In the genomic region with DNA sequence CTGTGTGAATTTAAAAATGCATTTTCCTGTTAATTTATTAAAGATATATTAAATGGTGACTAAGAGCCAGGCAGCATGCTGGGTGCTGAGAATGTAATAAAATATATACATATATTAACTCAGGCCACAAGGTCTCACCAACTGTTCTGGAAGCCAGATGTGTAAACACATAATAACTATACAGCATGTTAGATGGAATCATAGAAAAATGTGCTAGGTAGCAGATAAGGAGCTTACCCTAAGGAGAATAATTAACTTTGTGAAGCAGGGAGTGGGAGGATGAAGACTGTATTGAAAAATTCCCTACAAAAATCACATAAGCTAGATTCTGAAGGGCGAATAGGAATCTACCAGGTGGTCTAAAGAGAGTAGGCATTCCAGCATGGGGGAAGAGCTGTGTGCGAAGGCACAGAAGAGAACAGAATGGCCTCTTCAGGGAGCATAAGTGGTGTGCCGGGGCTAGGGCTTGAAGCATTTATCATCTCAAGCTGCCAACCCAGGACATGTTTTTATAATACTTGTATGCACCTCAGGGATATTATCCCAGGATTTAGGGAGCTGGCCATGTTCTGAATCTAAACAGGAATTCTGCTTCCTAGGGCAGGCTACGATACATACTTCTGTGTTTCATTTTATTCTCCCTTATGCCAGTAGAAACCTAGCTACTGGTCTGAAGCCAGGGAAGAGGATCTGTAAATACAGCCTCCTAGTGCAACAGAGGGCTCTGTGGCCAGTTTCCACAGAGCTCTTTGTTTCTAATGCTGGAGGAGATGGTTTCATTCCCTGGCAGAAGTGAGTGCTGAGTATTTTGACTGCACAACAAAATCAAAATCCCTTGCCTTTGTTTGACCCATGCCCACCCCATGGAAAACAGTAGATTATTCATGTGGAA, we compare ENCODE assay signal across 11 cellular contexts. TPM values are rescaled to one million over a fixed set of nuclear protein-coding genes. Genes with fewer than 3 reads are reported as not detected.
DNase-seq lines count a peak whose midpoint lies in the region; ATAC-seq and TF ChIP-seq lines count a peak whose summit lies in the region.
"Had no signal": no experiment of that assay in that cellular context is flagged by ENCODE, and none has a peak within 500 bp of the region (broad histone marks: within the 10 kb centered on the region; RNA-seq: fewer than 3 reads in every experiment).

No MANE protein-coding gene starts in this region.

- intact Hi-C loops in CD8-positive, alpha-beta T cell (cut with DNase I, micrococcal nuclease), result no loop called here

- no peak overlapping the region for H3K27ac ChIP-seq in CD8-positive, alpha-beta T cell (ENCODE audit: low read depth, low read length)
- H3K27ac ChIP-seq: C4-2B had no signal

- peak overlapping the region; percentile 19 for H3K27ac Mint-ChIP-seq in CD8-positive, alpha-beta T cell
- H3K27ac Mint-ChIP-seq in nephron, result peak overlapping the region; percentile 85 to 94 (median 89)
- no peak overlapping the region for H3K27ac Mint-ChIP-seq in T-helper 2 cell treated with Interferon-gamma antibody and Interleukin-4, amounts not matched to agents 5 μg/mL and 100 μg/mL, for 36 hours
- H3K27ac Mint-ChIP-seq: activated naive CD8-positive, alpha-beta T cell treated with anti-CD3 and anti-CD28 coated beads, Interleukin-2, amount 10 ng/mL, durations not matched to agents 7 days and 5 days had no signal

- H3K36me3 Mint-ChIP-seq in CD8-positive, alpha-beta T cell, result peaks cover 34% of the 10 kb centered on the region
- H3K36me3 Mint-ChIP-seq in nephron (ENCODE audit: low read depth), result peaks cover 8% of the 10 kb centered on the region
- peaks cover 17% of the 10 kb centered on the region for H3K36me3 Mint-ChIP-seq in T-helper 2 cell treated with Interferon-gamma antibody and Interleukin-4, amounts not matched to agents 5 μg/mL and 100 μg/mL, for 36 hours (ENCODE audit: low read depth)

- H3K4me1 Mint-ChIP-seq in CD8-positive, alpha-beta T cell (ENCODE audit: low read depth), result peaks cover 35% of the 10 kb centered on the region
- H3K4me1 Mint-ChIP-seq in nephron, result peaks cover 14% of the 10 kb centered on the region
- peaks cover 3% of the 10 kb centered on the region for H3K4me1 Mint-ChIP-seq in T-helper 2 cell treated with Interferon-gamma antibody and Interleukin-4, amounts not matched to agents 5 μg/mL and 100 μg/mL, for 36 hours (ENCODE audit: low read depth)
- H3K4me1 Mint-ChIP-seq: activated naive CD8-positive, alpha-beta T cell treated with anti-CD3 and anti-CD28 coated beads, Interleukin-2, amount 10 ng/mL, durations not matched to agents 7 days and 5 days had no signal

- no peaks in the 10 kb centered on the region for H3K9me3 Mint-ChIP-seq in CD8-positive, alpha-beta T cell
- H3K9me3 Mint-ChIP-seq in nephron, result peaks cover 8% of the 10 kb centered on the region
- peaks cover 11% of the 10 kb centered on the region for H3K9me3 Mint-ChIP-seq in T-helper 2 cell treated with Interferon-gamma antibody and Interleukin-4, amounts not matched to agents 5 μg/mL and 100 μg/mL, for 36 hours

- no peaks in the 10 kb centered on the region for H3K27me3 ChIP-seq in CD8-positive, alpha-beta T cell (ENCODE audit: insufficient read depth, low read length)

- CTCF ChIA-PET in CD8-positive, alpha-beta T cell (lab: Charles Lee), result no interaction called here

- TF ChIP-seq CTCF in CD8-positive, alpha-beta T cell (IDR thresholded peaks at IDR 0.05), result no peak
- no peak for TF ChIP-seq CTCF in fibroblast of the aortic adventitia (IDR thresholded peaks at IDR 0.05; ENCODE audit: insufficient read depth, low read length)
- no peak for TF ChIP-seq CTCF in nephron (IDR thresholded peaks at IDR 0.05; ENCODE audit: unreplicated experiment in 3 of 3)

- no peaks in the 10 kb centered on the region for H3K4me1 ChIP-seq in CD8-positive, alpha-beta T cell (ENCODE audit: insufficient read depth, low read length)

- H3K36me3 ChIP-seq in CD8-positive, alpha-beta T cell (ENCODE audit: insufficient read depth, low read length), result no peaks in the 10 kb centered on the region

- no peak for DNase-seq in CD8-positive, alpha-beta T cell
- DNase-seq in NCI-H82 (lab: John Stamatoyannopoulos, UW) (peak; percentile 46), fibroblast of the aortic adventitia (ENCODE audit: low read depth) (peak; percentile 31), mucosa of gallbladder (ENCODE audit: low spot score) (no peak), NCI-H2171 treated with DMSO at 0.1 percent for 48 hours (lab: John Stamatoyannopoulos, UW) (no peak)
- no peak for DNase-seq in T-helper 2 cell treated with Interferon-gamma antibody and Interleukin-4, amounts not matched to agents 5 μg/mL and 100 μg/mL, for 36 hours (ENCODE audit: low spot score)
- DNase-seq: activated naive CD8-positive, alpha-beta T cell treated with anti-CD3 and anti-CD28 coated beads, Interleukin-2, amount 10 ng/mL, durations not matched to agents 7 days and 5 days; stimulated activated CD4-positive, alpha-beta T cell treated with anti-CD3 and anti-CD28 coated beads, Interleukin-1b, Interleukin-23, amount 100 ng/mL, for 48 hours had no signal

- no peak overlapping the region for H3K4me3 ChIP-seq in CD8-positive, alpha-beta T cell (ENCODE audit: low read depth, low read length)
- no peak overlapping the region for H3K4me3 ChIP-seq in fibroblast of the aortic adventitia (ENCODE audit: low read depth, low read length)

- H3K9me3 ChIP-seq in CD8-positive, alpha-beta T cell (ENCODE audit: low read length), result no peaks in the 10 kb centered on the region

- ATAC-seq in CD8-positive, alpha-beta T cell, result no peak
- no peak for ATAC-seq in HG03354 (IDR thresholded peaks at IDR 0.05; ENCODE audit: poor library complexity, severe bottlenecking, unreplicated experiment)

- no peaks in the 10 kb centered on the region for H3K27me3 Mint-ChIP-seq in CD8-positive, alpha-beta T cell (ENCODE audit: low read depth)
- H3K27me3 Mint-ChIP-seq in nephron (ENCODE audit: low read depth), result no peaks in the 10 kb centered on the region
- no peaks in the 10 kb centered on the region for H3K27me3 Mint-ChIP-seq in T-helper 2 cell treated with Interferon-gamma antibody and Interleukin-4, amounts not matched to agents 5 μg/mL and 100 μg/mL, for 36 hours (ENCODE audit: low read depth)
- H3K27me3 Mint-ChIP-seq: activated naive CD8-positive, alpha-beta T cell treated with anti-CD3 and anti-CD28 coated beads, Interleukin-2, amount 10 ng/mL, durations not matched to agents 7 days and 5 days had no signal

- POLR2A ChIA-PET in CD8-positive, alpha-beta T cell (lab: Charles Lee), result no interaction called here

- no peak overlapping the region for H3K4me3 Mint-ChIP-seq in CD8-positive, alpha-beta T cell
- peak overlapping the region in 1 of 3 experiments; percentile 1 for H3K4me3 Mint-ChIP-seq in nephron
- H3K4me3 Mint-ChIP-seq in T-helper 2 cell treated with Interferon-gamma antibody and Interleukin-4, amounts not matched to agents 5 μg/mL and 100 μg/mL, for 36 hours, result no peak overlapping the region
- H3K4me3 Mint-ChIP-seq: activated naive CD8-positive, alpha-beta T cell treated with anti-CD3 and anti-CD28 coated beads, Interleukin-2, amount 10 ng/mL, durations not matched to agents 7 days and 5 days had no signal

RNA-seq across cellular contexts. Expression of gene NEMP2, which starts 56.7 kb away (rescaled TPM):
- total RNA-seq in CD8-positive, alpha-beta T cell, result 1 to 10 TPM; 7.2 to 7.8 TPM
- 8.1 and 11.7 TPM in 2 replicates for total RNA-seq in fibroblast of the aortic adventitia (ENCODE audit: low replicate concordance)
- total RNA-seq in mucosa of gallbladder, result 3.8 TPM

Comparison
In these comparisons a context has a peak if more than half of its experiments do, and no peak if none do; other contexts are left out.
1. DNase-seq: peak in NCI-H82 (single experiment) and fibroblast of the aortic adventitia (single experiment); none in CD8-positive, alpha-beta T cell (0 of 7), mucosa of gallbladder (single experiment), T-helper 2 cell treated with Interferon-gamma antibody and Interleukin-4, amounts not matched to agents 5 μg/mL and 100 μg/mL, for 36 hours (single experiment) and NCI-H2171 treated with DMSO at 0.1 percent for 48 hours (single experiment).